ENCODE assay signal across 18 cellular contexts in genomic region chr4:3521621-3522325, GRCh38. TPM values are rescaled to one million over a fixed set of nuclear protein-coding genes. Genes with fewer than 3 reads are reported as not detected.
DNase-seq lines count a peak whose midpoint lies in the region; ATAC-seq and TF ChIP-seq lines count a peak whose summit lies in the region.
"Had no signal": no experiment of that assay in that cellular context is flagged by ENCODE, and none has a peak within 500 bp of the region (broad histone marks: within the 10 kb centered on the region; RNA-seq: fewer than 3 reads in every experiment).

No MANE protein-coding gene starts in this region.

- TF ChIP-seq EP300 in upper lobe of left lung (IDR thresholded peaks at IDR 0.05): no peak

- H4K20me1 ChIP-seq in neural progenitor cell (ENCODE audit: low read depth): peaks cover 61% of the 10 kb centered on the region

- no peak overlapping the region for H3K4me3 ChIP-seq in neural progenitor cell
- no peak overlapping the region for H3K4me3 ChIP-seq in upper lobe of left lung
- H3K4me3 ChIP-seq: GM23248 had no signal

- H3K36me3 ChIP-seq in neural progenitor cell (no peaks in the 10 kb centered on the region), upper lobe of left lung (peaks cover 36 to 96% (median 85%) of the 10 kb centered on the region in 4 donors)

- no peaks in the 10 kb centered on the region for H3F3A ChIP-seq in neural progenitor cell (ENCODE audit: low read depth)

- no peak overlapping the region for H2AFZ ChIP-seq in neural progenitor cell (replicated peaks)
- H2AFZ ChIP-seq: GM23248 had no signal

- no peak overlapping the region for H3K9ac ChIP-seq in neural progenitor cell
- H3K9ac ChIP-seq: GM23248 had no signal

- H3K4me1 ChIP-seq in neural progenitor cell: peaks cover 3% of the 10 kb centered on the region
- H3K4me1 ChIP-seq in upper lobe of left lung: no peaks in the 10 kb centered on the region

- ATAC-seq in left cardiac atrium (no peak), upper lobe of left lung (ENCODE audit: low FRiP score in 2 of 2) (no peak)
- ATAC-seq in activated CD4-positive, CD25-positive, alpha-beta regulatory T cell treated with anti-CD3 and anti-CD28 coated beads, Interleukin-2, amount 50 U/mL, for 24 hours: no peak

- no peak for TF ChIP-seq POLR2A in upper lobe of left lung (IDR thresholded peaks at IDR 0.05)

- H3K9me3 ChIP-seq in neural progenitor cell (ENCODE audit: low read depth) (no peaks in the 10 kb centered on the region), upper lobe of left lung (no peaks in the 10 kb centered on the region)

- no peak overlapping the region for H3K27ac ChIP-seq in neural progenitor cell
- no peak overlapping the region for H3K27ac ChIP-seq in upper lobe of left lung
- H3K27ac ChIP-seq: GM23248 had no signal

- TF ChIP-seq CTCF in neural progenitor cell (IDR thresholded peaks at IDR 0.05) (no peak), upper lobe of left lung (IDR thresholded peaks at IDR 0.05) (no peak)

- H3K79me2 ChIP-seq in neural progenitor cell (ENCODE audit: low read depth): peaks cover 21% of the 10 kb centered on the region

- no peaks in the 10 kb centered on the region for H3K27me3 Mint-ChIP-seq in dendritic cell treated with granulocyte-macrophage colony-stimulating factor and Interleukin-4, amounts not matched to agents 40 ng/mL and 50 ng/mL, for 4 days
- no peaks in the 10 kb centered on the region for H3K27me3 Mint-ChIP-seq in neural progenitor cell (ENCODE audit: insufficient read depth, low read depth)
- H3K27me3 Mint-ChIP-seq: CD4-positive, alpha-beta T cell had no signal

- peaks cover 4% of the 10 kb centered on the region for H3K4me1 Mint-ChIP-seq in dendritic cell treated with granulocyte-macrophage colony-stimulating factor and Interleukin-4, amounts not matched to agents 40 ng/mL and 50 ng/mL, for 4 days (ENCODE audit: low read depth)
- peaks cover 8% of the 10 kb centered on the region for H3K4me1 Mint-ChIP-seq in neural progenitor cell

- no peak overlapping the region for H3K4me2 ChIP-seq in neural progenitor cell

- DNase-seq in left cardiac atrium (peak; percentile 15), cardiac septum (ENCODE audit: low spot score) (no peak), neural progenitor cell (ENCODE audit: low spot score) (no peak), upper lobe of left lung (peak; percentile 16 to 42), DMS53 (lab: John Stamatoyannopoulos, UW) (no peak), NCI-H1417 treated with DMSO at 0.1 percent for 48 hours (lab: John Stamatoyannopoulos, UW) (no peak)
- DNase-seq: CD4-positive, alpha-beta T cell; DND-41; GF-D8; GM23248; IMR-90; Kasumi-1; NCI-H2029; NCI-H2227 treated with DMSO at 0.1 percent for 48 hours; NCI-H526 had no signal

- H3K36me3 Mint-ChIP-seq in dendritic cell treated with granulocyte-macrophage colony-stimulating factor and Interleukin-4, amounts not matched to agents 40 ng/mL and 50 ng/mL, for 4 days (ENCODE audit: low read depth): peaks cover 100% of the 10 kb centered on the region
- H3K36me3 Mint-ChIP-seq in neural progenitor cell: peaks cover 17% of the 10 kb centered on the region

- H3K27ac Mint-ChIP-seq in dendritic cell treated with granulocyte-macrophage colony-stimulating factor and Interleukin-4, amounts not matched to agents 40 ng/mL and 50 ng/mL, for 4 days: peak overlapping the region; percentile 6
- peak overlapping the region; percentile 66 for H3K27ac Mint-ChIP-seq in neural progenitor cell
- H3K27ac Mint-ChIP-seq: CD4-positive, alpha-beta T cell had no signal

- no peak overlapping the region for H3K4me3 Mint-ChIP-seq in dendritic cell treated with granulocyte-macrophage colony-stimulating factor and Interleukin-4, amounts not matched to agents 40 ng/mL and 50 ng/mL, for 4 days
- no peak overlapping the region for H3K4me3 Mint-ChIP-seq in neural progenitor cell
- H3K4me3 Mint-ChIP-seq: CD4-positive, alpha-beta T cell had no signal

- H3K27me3 ChIP-seq in neural progenitor cell (no peaks in the 10 kb centered on the region), upper lobe of left lung (no peaks in the 10 kb centered on the region)

- H3K9me3 Mint-ChIP-seq in dendritic cell treated with granulocyte-macrophage colony-stimulating factor and Interleukin-4, amounts not matched to agents 40 ng/mL and 50 ng/mL, for 4 days: no peaks in the 10 kb centered on the region
- no peaks in the 10 kb centered on the region for H3K9me3 Mint-ChIP-seq in neural progenitor cell
- H3K9me3 Mint-ChIP-seq: CD4-positive, alpha-beta T cell had no signal

- 91 to 95% methylated on average over 8 to 16 of the region's 16 CpGs for WGBS in upper lobe of left lung, 2 donors

- intact Hi-C loops in left cardiac atrium (cut with DNase I): no loop called here
- intact Hi-C loops in cardiac septum (cut with DNase I): no loop called here
- intact Hi-C loops in dendritic cell treated with granulocyte-macrophage colony-stimulating factor and Interleukin-4, amounts not matched to agents 40 ng/mL and 50 ng/mL, for 4 days (cut with micrococcal nuclease): no loop called here

RNA-seq across cellular contexts. Expression of gene LRPAP1, which starts 10.4 kb away (rescaled TPM):
- total RNA-seq in left cardiac atrium (100 to 1,000 TPM; 226 to 312 TPM), cardiac septum (275 TPM), neural progenitor cell (ENCODE audit: low replicate concordance) (48.3 and 76.1 TPM in 2 replicates), upper lobe of left lung (100 to 1,000 TPM in 5 of 6 donors, 10 to 100 TPM in 1; 98.5 to 267 (median 251) TPM)

RNA-seq across cellular contexts. Expression of gene DOK7, which starts 58.7 kb away (rescaled TPM):
- 10 to 100 TPM; 21.5 to 38.2 TPM for total RNA-seq in left cardiac atrium
- total RNA-seq in cardiac septum: 62.7 TPM
- total RNA-seq in neural progenitor cell (ENCODE audit: low replicate concordance): 0.22 TPM in 1 of 2 replicates, not detected in the other
- 10 to 100 TPM in 1 of 6 donors, 1 to 10 TPM in 5; 2.1 to 16.0 (median 4.0) TPM for total RNA-seq in upper lobe of left lung
- total RNA-seq: CD4-positive, alpha-beta T cell; GM23248; IMR-90; RPMI7951 had no signal

Comparison
In these comparisons a context has a peak if more than half of its experiments do, and no peak if none do; other contexts are left out.
1. DNase-seq: peak in left cardiac atrium (single experiment) and upper lobe of left lung (2 of 2); none in cardiac septum (single experiment), neural progenitor cell (single experiment), DMS53 (single experiment) and NCI-H1417 treated with DMSO at 0.1 percent for 48 hours (single experiment).